18 cellular contexts compared by ENCODE assay signal in genomic region chr9:524008-524407, GRCh38. TPM values are rescaled to one million over a fixed set of nuclear protein-coding genes. Genes with fewer than 3 reads are reported as not detected.
DNase-seq lines count a peak whose midpoint lies in the region; ATAC-seq, FAIRE-seq and TF ChIP-seq lines count a peak whose summit lies in the region.
"Had no signal": no experiment of that assay in that cellular context is flagged by ENCODE, and none has a peak within 500 bp of the region (broad histone marks: within the 10 kb centered on the region; RNA-seq: fewer than 3 reads in every experiment).

No MANE protein-coding gene starts in this region.

- H3K36me3 Mint-ChIP-seq in T-helper 2 cell treated with Interferon-gamma antibody and Interleukin-4, amounts not matched to agents 5 μg/mL and 100 μg/mL, for 36 hours (ENCODE audit: low read depth): no peaks in the 10 kb centered on the region
- peaks cover 26% of the 10 kb centered on the region for H3K36me3 Mint-ChIP-seq in Caco-2 (ENCODE audit: insufficient read depth, unreplicated experiment)
- H3K36me3 Mint-ChIP-seq: IgD-negative memory B cell had no signal

- BruUV-seq in Caco-2 (replicated peaks; lab: Mats Ljungman, UMichigan): no TSS peak

- H3K27me3 ChIP-seq in heart left ventricle: no peaks in the 10 kb centered on the region
- H3K27me3 ChIP-seq in left lung: no peaks in the 10 kb centered on the region
- H3K27me3 ChIP-seq in upper lobe of right lung: no peaks in the 10 kb centered on the region
- H3K27me3 ChIP-seq in Caco-2 (replicated peaks; ENCODE audit: control insufficient read depth, insufficient read depth, low read length): no peaks in the 10 kb centered on the region
- H3K27me3 ChIP-seq: BE2C had no signal

- H3K9me3 ChIP-seq in heart left ventricle (no peaks in the 10 kb centered on the region), left lung (no peaks in the 10 kb centered on the region), upper lobe of right lung (no peaks in the 10 kb centered on the region), Caco-2 (no peaks in the 10 kb centered on the region)
- H3K9me3 ChIP-seq: BE2C had no signal

- peaks cover 4% of the 10 kb centered on the region for H3K27me3 Mint-ChIP-seq in T-helper 2 cell treated with Interferon-gamma antibody and Interleukin-4, amounts not matched to agents 5 μg/mL and 100 μg/mL, for 36 hours (ENCODE audit: low read depth)
- H3K27me3 Mint-ChIP-seq in Caco-2 (ENCODE audit: insufficient read depth, unreplicated experiment): no peaks in the 10 kb centered on the region
- H3K27me3 Mint-ChIP-seq: IgD-negative memory B cell had no signal

- 19 to 27% (median 25%) methylated on average over 2 of the region's 2 CpGs for WGBS in heart left ventricle, 4 donors

- H3K27ac Mint-ChIP-seq in T-helper 2 cell treated with Interferon-gamma antibody and Interleukin-4, amounts not matched to agents 5 μg/mL and 100 μg/mL, for 36 hours: no peak overlapping the region
- no peak overlapping the region for H3K27ac Mint-ChIP-seq in Caco-2 (ENCODE audit: unreplicated experiment)
- H3K27ac Mint-ChIP-seq: IgD-negative memory B cell had no signal

- intact Hi-C loops in heart left ventricle (cut with DNase I): no loop called here
- intact Hi-C loops in left lung (cut with DNase I): no loop called here
- intact Hi-C loops in upper lobe of right lung (cut with DNase I): no loop called here
- intact Hi-C loops in Caco-2 (cut with micrococcal nuclease; ENCODE audit: unreplicated experiment): no loop called here

- TF ChIP-seq POLR2A in heart left ventricle (IDR thresholded peaks at IDR 0.05): no peak

- H3K36me3 ChIP-seq in heart left ventricle (no peaks in the 10 kb centered on the region), left lung (no peaks in the 10 kb centered on the region), upper lobe of right lung (no peaks in the 10 kb centered on the region), Caco-2 (ENCODE audit: control insufficient read depth, insufficient read depth, low read length) (no peaks in the 10 kb centered on the region)
- H3K36me3 ChIP-seq: BE2C had no signal

- H3K9me3 Mint-ChIP-seq in T-helper 2 cell treated with Interferon-gamma antibody and Interleukin-4, amounts not matched to agents 5 μg/mL and 100 μg/mL, for 36 hours: no peaks in the 10 kb centered on the region
- H3K9me3 Mint-ChIP-seq in Caco-2 (ENCODE audit: unreplicated experiment): no peaks in the 10 kb centered on the region
- H3K9me3 Mint-ChIP-seq: CD4-positive, alpha-beta memory T cell; IgD-negative memory B cell had no signal

- no peaks in the 10 kb centered on the region for H3K4me1 Mint-ChIP-seq in T-helper 2 cell treated with Interferon-gamma antibody and Interleukin-4, amounts not matched to agents 5 μg/mL and 100 μg/mL, for 36 hours (ENCODE audit: low read depth)
- peaks cover 20% of the 10 kb centered on the region for H3K4me1 Mint-ChIP-seq in Caco-2 (ENCODE audit: low read depth, unreplicated experiment)
- H3K4me1 Mint-ChIP-seq: IgD-negative memory B cell had no signal

- H3K4me1 ChIP-seq in heart left ventricle (peaks cover 0 to 45% (median 22%) of the 10 kb centered on the region in 12 donors), left lung (no peaks in the 10 kb centered on the region), upper lobe of right lung (peaks cover 8% of the 10 kb centered on the region), Caco-2 (peaks cover 7% of the 10 kb centered on the region)
- H3K4me1 ChIP-seq: BE2C had no signal

- H3K4me3 ChIP-seq in heart left ventricle (no peak overlapping the region), left lung (no peak overlapping the region), upper lobe of right lung (no peak overlapping the region), Caco-2 (ENCODE audit: low read depth, low read length) (no peak overlapping the region)

- peak overlapping the region in 8 of 12 donors; percentile 5 to 73 (median 42) for H3K27ac ChIP-seq in heart left ventricle
- no peak overlapping the region for H3K27ac ChIP-seq in left lung
- H3K27ac ChIP-seq in upper lobe of right lung: no peak overlapping the region

- ATAC-seq in heart left ventricle: peak in 2 of 4 donors; percentile 31 to 51
- ATAC-seq in left lung: peak; percentile 17
- peak; percentile 37 for ATAC-seq in upper lobe of right lung
- no peak for ATAC-seq in HG02884 (IDR thresholded peaks at IDR 0.05; ENCODE audit: unreplicated experiment)

- TF ChIP-seq CTCF in heart left ventricle (IDR thresholded peaks at IDR 0.05): no peak
- TF ChIP-seq CTCF in left lung (IDR thresholded peaks at IDR 0.05): no peak
- TF ChIP-seq CTCF in upper lobe of right lung (IDR thresholded peaks at IDR 0.05): no peak
- no peak for TF ChIP-seq CTCF in Caco-2 (IDR thresholded peaks at IDR 0.05; ENCODE audit: insufficient read depth in 1 of 2, low read depth in 1 of 2, low read length in 1 of 2, severe bottlenecking in 1 of 2, unreplicated experiment in 1 of 2)

- POLR2A ChIA-PET in Caco-2 (lab: Charles Lee): no interaction called here

- no peak for DNase-seq in heart left ventricle
- no peak for DNase-seq in left lung
- no peak for DNase-seq in upper lobe of right lung
- DNase-seq in T-helper 2 cell treated with Interferon-gamma antibody and Interleukin-4, amounts not matched to agents 5 μg/mL and 100 μg/mL, for 36 hours (ENCODE audit: low spot score): no peak
- DNase-seq in Caco-2: no peak
- DNase-seq: BE2C; CD4-positive, alpha-beta memory T cell; DND-41; GDM1; HCEC 1CT; NCI-H146; NCI-H2227 treated with DMSO at 0.1 percent for 48 hours; NCI-H524 treated with DMSO at 0.1 percent for 48 hours; OCI-M1 had no signal

- peak; percentile 37 for FAIRE-seq in endometrium (lab: Jason Lieb, UNC)
- FAIRE-seq: GM12892 had no signal

- CTCF ChIA-PET in Caco-2 (lab: Charles Lee): no interaction called here

- no peak overlapping the region for H3K4me3 Mint-ChIP-seq in T-helper 2 cell treated with Interferon-gamma antibody and Interleukin-4, amounts not matched to agents 5 μg/mL and 100 μg/mL, for 36 hours
- no peak overlapping the region for H3K4me3 Mint-ChIP-seq in Caco-2 (ENCODE audit: unreplicated experiment)
- H3K4me3 Mint-ChIP-seq: CD4-positive, alpha-beta memory T cell; IgD-negative memory B cell had no signal

RNA-seq across cellular contexts. Expression of gene KANK1, which starts 19.5 kb away (rescaled TPM):
- total RNA-seq in heart left ventricle: 100 to 1,000 TPM in 7 of 9 donors, 10 to 100 TPM in 2; 74.9 to 242 (median 121) TPM
- 10 to 100 TPM; 53.6 to 92.0 TPM for polyA plus RNA-seq in heart left ventricle
- total RNA-seq in left lung: 10 to 100 TPM; 30.3 to 35.9 TPM
- total RNA-seq in upper lobe of right lung: 53.6 TPM
- 51.7 and 58.7 TPM in 2 replicates for total RNA-seq in Caco-2 (2022)

Comparison
In these comparisons a context has a peak if more than half of its experiments do, and no peak if none do; other contexts are left out.
1. H3K27ac ChIP-seq: peak in heart left ventricle (8 of 12); none in left lung (0 of 2) and upper lobe of right lung (single experiment).